In the genomic region with DNA sequence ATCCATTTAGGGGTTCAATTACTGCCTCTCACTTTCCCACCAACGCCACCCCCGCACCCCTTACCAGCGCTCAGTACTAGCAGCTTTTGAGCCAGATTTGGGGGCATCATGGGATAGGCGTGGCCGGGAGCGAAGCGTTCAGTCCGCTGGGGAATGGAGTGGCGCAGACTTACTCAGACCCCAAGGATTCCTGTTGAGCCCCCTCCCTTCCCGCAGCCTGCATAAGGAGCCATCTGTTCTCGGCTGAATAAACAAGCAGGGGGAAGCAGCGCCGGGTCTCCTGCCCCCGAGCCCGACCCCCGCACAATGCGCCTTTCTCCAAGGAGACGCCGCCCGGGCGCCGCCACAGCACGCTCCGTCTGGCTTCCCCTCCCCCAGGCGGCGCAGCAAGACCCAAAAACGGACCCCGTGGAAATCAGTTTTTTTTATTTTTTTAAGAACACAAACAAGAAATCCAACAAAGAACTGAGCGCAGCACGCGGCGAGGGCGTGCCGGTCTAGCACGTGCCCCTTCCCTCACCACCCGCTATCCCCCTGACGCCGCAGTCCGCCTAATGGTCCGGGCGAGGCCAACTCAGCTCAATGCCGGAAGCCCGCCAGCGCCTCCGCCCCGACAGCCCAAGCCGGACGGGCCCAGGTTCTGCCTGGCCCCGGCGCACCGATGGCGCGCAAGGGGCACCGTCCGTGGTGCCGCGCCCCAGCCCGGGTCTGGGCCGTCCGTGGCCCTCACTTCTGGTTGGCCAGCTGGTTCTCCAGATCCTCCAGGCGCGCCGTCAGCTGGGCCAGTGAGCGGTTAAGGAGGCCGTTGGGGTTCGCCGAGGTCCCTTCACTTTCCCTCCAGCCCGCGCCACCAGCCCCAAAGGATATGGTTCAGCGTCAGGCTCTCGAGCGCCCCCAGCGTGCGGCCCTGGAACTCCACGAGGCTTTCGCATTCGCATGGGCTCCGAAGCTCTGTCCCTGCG, we compare ENCODE assay signal across 1 cellular context.
A peak's percentile ranks its signal among the peaks of the same experiment; 100 is the strongest.
TF ChIP-seq lines count a peak whose summit lies in the region.

No MANE protein-coding gene starts in this region.

TF ChIP-seq in K562, 482 proteins besides CTCF, POLR2A, EP300 and RAD21 (continued from another document and continues in another):
- TF ChIP-seq, protein P1, sequence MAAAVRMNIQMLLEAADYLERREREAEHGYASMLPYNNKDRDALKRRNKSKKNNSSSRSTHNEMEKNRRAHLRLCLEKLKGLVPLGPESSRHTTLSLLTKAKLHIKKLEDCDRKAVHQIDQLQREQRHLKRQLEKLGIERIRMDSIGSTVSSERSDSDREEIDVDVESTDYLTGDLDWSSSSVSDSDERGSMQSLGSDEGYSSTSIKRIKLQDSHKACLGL (CRISPR knock-in tag; IDR thresholded peaks at IDR 0.05; ENCODE audit: borderline replicate concordance, poor library complexity, severe bottlenecking) = no peak
- TF ChIP-seq HNRNPLL (IDR thresholded peaks at IDR 0.05; ENCODE audit: low read depth, low read length, poor library complexity, severe bottlenecking) (no peak), SRF (CRISPR knock-in tag; IDR thresholded peaks at IDR 0.05) (no peak), NCOA4 (IDR thresholded peaks at IDR 0.05; ENCODE audit: partially characterized antibody) (no peak), ZNF644 (tag; IDR thresholded peaks at IDR 0.05; ENCODE audit: low read depth) (no peak), BDP1 (IDR thresholded peaks at IDR 0.05; ENCODE audit: insufficient read depth, insufficient read length) (no peak), ZNF263 (CRISPR knock-in tag; IDR thresholded peaks at IDR 0.05; ENCODE audit: borderline replicate concordance) (no peak), PTRF (tag; IDR thresholded peaks at IDR 0.05) (no peak), NUFIP1 (IDR thresholded peaks at IDR 0.05; ENCODE audit: partially characterized antibody) (no peak), KDM2B (CRISPR knock-in tag; IDR thresholded peaks at IDR 0.05) (no peak), BRD9 (IDR thresholded peaks at IDR 0.05; ENCODE audit: low read depth, partially characterized antibody) (no peak), XRCC5 (IDR thresholded peaks at IDR 0.05; ENCODE audit: low read depth, low read length) (0 out of 2 replicates have a peak, but pooled peaks have one; percentile 42), HMGN3 (IDR thresholded peaks at IDR 0.05; ENCODE audit: borderline replicate concordance, extremely low read depth, insufficient read length, low read depth, low read length) (peak; percentile 43), DIDO1 (tag; IDR thresholded peaks at IDR 0.05; ENCODE audit: low read depth) (no peak), YY1 (IDR thresholded peaks at IDR 0.05; ENCODE audit: borderline replicate concordance in 1 of 3, control insufficient read depth in 1 of 3, extremely low read depth in 1 of 3, insufficient read depth in 3 of 3, insufficient read length in 1 of 3, insufficient replicate concordance in 2 of 3, low read depth in 1 of 3, low read length in 2 of 3) (peak in 1 of 3 experiments; percentile 27), ZNF224 (CRISPR knock-in tag; IDR thresholded peaks at IDR 0.05) (no peak), STAT5A (IDR thresholded peaks at IDR 0.05; ENCODE audit: borderline replicate concordance, low read length) (no peak), ARHGAP35 (IDR thresholded peaks at IDR 0.05; ENCODE audit: partially characterized antibody) (no peak), ZFPM2 (CRISPR knock-in tag; IDR thresholded peaks at IDR 0.05) (no peak), KLF13 (tag; IDR thresholded peaks at IDR 0.05; ENCODE audit: borderline replicate concordance, low read depth) (no peak), U2AF2 (optimal IDR thresholded peaks at IDR 0.05; ENCODE audit: low read depth, low read length) (no peak), ARID1B (IDR thresholded peaks at IDR 0.05) (no peak), ILK (tag; IDR thresholded peaks at IDR 0.05; ENCODE audit: borderline replicate concordance, low read depth) (no peak), GATAD2B (IDR thresholded peaks at IDR 0.05; ENCODE audit: borderline replicate concordance) (no peak), TRIM28 (IDR thresholded peaks at IDR 0.05) (no peak), EP400 (IDR thresholded peaks at IDR 0.05) (peak; percentile 22; the same call in 1 of the 2 replicates), IRF2 (CRISPR knock-in tag; IDR thresholded peaks at IDR 0.05) (no peak), ADNP (tag; IDR thresholded peaks at IDR 0.05) (no peak), BRF1 (IDR thresholded peaks at IDR 0.05; ENCODE audit: borderline replicate concordance, extremely low read depth, insufficient read length) (no peak), ZNF445 (CRISPR knock-in tag; IDR thresholded peaks at IDR 0.05; ENCODE audit: low read depth) (no peak), RFX7 (CRISPR knock-in tag; IDR thresholded peaks at IDR 0.05) (no peak), ZNF76 (CRISPR knock-in tag; IDR thresholded peaks at IDR 0.05; ENCODE audit: borderline replicate concordance) (no peak)
- TF ChIP-seq, protein P2, sequence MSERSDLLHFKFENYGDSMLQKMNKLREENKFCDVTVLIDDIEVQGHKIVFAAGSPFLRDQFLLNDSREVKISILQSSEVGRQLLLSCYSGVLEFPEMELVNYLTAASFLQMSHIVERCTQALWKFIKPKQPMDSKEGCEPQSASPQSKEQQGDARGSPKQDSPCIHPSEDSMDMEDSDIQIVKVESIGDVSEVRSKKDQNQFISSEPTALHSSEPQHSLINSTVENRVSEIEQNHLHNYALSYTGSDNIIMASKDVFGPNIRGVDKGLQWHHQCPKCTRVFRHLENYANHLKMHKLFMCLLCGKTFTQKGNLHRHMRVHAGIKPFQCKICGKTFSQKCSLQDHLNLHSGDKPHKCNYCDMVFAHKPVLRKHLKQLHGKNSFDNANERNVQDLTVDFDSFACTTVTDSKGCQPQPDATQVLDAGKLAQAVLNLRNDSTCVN (CRISPR knock-in tag; IDR thresholded peaks at IDR 0.05) = no peak
- TF ChIP-seq, protein P3, sequence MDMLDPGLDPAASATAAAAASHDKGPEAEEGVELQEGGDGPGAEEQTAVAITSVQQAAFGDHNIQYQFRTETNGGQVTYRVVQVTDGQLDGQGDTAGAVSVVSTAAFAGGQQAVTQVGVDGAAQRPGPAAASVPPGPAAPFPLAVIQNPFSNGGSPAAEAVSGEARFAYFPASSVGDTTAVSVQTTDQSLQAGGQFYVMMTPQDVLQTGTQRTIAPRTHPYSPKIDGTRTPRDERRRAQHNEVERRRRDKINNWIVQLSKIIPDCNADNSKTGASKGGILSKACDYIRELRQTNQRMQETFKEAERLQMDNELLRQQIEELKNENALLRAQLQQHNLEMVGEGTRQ (CRISPR knock-in tag; IDR thresholded peaks at IDR 0.05) = no peak
- TF ChIP-seq, protein P4, sequence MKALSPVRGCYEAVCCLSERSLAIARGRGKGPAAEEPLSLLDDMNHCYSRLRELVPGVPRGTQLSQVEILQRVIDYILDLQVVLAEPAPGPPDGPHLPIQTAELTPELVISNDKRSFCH (CRISPR knock-in tag; IDR thresholded peaks at IDR 0.05) = no peak
- TF ChIP-seq, protein P4 (tag; IDR thresholded peaks at IDR 0.05) = peak; percentile 34; the same call in 1 of the 2 replicates
- TF ChIP-seq, protein P5, sequence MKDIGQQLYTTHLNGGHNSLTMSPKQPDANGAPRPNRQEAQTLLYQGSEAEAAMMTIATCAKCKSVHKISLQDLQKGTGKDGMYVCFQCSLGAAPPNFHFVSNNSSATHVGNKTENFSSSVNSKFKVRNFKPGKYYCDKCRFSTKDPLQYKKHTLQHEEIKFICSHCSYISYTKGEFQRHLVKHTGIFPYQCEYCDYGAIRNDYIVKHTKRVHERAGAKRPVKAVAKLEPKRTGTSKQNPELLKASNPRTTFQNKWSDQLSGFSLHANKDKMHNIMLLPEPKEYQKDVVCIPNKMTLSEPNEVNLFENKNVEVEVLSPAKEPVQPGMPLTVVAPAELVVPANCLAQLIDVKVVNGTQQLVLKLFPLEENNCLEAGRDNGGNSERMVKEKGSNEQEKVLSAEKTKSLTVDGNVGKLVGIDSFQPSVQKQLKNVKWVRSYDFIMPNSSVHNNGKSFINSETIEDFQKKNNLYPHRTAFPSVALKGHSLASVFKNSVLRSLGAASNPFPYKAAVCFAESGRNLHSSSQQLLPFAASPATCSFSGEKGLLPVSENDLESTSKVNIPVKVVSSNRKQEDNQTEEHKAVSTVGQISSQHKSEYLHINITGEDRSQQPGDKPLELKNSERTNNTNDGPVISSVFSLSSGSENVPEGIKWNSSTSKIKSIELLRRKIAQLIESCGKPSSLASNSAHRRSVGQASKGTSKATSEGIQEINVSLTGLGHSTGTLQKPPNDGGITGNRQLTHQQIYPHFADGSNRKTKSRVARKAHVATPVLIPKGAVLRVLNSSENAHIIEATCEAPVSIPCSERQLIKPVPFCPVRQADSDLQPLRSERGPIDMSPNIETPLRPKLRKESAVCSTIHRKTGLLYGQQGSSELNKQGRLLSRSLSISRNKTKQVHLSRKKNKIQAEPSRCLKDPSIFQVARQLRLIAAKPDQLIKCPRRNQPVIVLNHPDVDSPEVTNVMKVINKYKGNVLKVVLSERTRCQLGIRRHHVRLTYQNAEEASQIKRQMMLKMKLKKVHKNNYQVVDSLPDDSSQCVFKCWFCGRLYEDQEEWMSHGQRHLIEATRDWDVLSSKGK (CRISPR knock-in tag; IDR thresholded peaks at IDR 0.05) = no peak
- TF ChIP-seq, protein P6, sequence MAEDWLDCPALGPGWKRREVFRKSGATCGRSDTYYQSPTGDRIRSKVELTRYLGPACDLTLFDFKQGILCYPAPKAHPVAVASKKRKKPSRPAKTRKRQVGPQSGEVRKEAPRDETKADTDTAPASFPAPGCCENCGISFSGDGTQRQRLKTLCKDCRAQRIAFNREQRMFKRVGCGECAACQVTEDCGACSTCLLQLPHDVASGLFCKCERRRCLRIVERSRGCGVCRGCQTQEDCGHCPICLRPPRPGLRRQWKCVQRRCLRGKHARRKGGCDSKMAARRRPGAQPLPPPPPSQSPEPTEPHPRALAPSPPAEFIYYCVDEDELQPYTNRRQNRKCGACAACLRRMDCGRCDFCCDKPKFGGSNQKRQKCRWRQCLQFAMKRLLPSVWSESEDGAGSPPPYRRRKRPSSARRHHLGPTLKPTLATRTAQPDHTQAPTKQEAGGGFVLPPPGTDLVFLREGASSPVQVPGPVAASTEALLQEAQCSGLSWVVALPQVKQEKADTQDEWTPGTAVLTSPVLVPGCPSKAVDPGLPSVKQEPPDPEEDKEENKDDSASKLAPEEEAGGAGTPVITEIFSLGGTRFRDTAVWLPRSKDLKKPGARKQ (CRISPR knock-in tag; IDR thresholded peaks at IDR 0.05) = no peak
- TF ChIP-seq, protein P7, sequence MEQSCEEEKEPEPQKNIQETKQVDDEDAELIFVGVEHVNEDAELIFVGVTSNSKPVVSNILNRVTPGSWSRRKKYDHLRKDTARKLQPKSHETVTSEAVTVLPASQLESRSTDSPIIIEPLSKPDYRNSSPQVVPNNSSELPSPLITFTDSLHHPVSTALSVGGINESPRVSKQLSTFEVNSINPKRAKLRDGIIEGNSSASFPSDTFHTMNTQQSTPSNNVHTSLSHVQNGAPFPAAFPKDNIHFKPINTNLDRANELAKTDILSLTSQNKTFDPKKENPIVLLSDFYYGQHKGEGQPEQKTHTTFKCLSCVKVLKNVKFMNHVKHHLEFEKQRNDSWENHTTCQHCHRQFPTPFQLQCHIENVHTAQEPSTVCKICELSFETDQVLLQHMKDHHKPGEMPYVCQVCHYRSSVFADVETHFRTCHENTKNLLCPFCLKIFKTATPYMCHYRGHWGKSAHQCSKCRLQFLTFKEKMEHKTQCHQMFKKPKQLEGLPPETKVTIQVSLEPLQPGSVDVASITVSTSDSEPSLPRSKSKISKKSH (CRISPR knock-in tag; IDR thresholded peaks at IDR 0.05) = no peak
- TF ChIP-seq, protein P8, sequence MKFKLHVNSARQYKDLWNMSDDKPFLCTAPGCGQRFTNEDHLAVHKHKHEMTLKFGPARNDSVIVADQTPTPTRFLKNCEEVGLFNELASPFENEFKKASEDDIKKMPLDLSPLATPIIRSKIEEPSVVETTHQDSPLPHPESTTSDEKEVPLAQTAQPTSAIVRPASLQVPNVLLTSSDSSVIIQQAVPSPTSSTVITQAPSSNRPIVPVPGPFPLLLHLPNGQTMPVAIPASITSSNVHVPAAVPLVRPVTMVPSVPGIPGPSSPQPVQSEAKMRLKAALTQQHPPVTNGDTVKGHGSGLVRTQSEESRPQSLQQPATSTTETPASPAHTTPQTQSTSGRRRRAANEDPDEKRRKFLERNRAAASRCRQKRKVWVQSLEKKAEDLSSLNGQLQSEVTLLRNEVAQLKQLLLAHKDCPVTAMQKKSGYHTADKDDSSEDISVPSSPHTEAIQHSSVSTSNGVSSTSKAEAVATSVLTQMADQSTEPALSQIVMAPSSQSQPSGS (CRISPR knock-in tag; IDR thresholded peaks at IDR 0.05) = no peak
- TF ChIP-seq, protein P9, sequence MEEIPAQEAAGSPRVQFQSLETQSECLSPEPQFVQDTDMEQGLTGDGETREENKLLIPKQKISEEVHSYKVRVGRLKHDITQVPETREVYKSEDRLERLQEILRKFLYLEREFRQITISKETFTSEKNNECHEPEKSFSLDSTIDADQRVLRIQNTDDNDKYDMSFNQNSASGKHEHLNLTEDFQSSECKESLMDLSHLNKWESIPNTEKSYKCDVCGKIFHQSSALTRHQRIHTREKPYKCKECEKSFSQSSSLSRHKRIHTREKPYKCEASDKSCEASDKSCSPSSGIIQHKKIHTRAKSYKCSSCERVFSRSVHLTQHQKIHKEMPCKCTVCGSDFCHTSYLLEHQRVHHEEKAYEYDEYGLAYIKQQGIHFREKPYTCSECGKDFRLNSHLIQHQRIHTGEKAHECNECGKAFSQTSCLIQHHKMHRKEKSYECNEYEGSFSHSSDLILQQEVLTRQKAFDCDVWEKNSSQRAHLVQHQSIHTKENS (CRISPR knock-in tag; IDR thresholded peaks at IDR 0.05) = no peak
- TF ChIP-seq, protein P10, sequence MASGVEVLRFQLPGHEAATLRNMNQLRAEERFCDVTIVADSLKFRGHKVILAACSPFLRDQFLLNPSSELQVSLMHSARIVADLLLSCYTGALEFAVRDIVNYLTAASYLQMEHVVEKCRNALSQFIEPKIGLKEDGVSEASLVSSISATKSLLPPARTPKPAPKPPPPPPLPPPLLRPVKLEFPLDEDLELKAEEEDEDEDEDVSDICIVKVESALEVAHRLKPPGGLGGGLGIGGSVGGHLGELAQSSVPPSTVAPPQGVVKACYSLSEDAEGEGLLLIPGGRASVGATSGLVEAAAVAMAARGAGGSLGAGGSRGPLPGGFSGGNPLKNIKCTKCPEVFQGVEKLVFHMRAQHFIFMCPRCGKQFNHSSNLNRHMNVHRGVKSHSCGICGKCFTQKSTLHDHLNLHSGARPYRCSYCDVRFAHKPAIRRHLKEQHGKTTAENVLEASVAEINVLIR (CRISPR knock-in tag; IDR thresholded peaks at IDR 0.05) = no peak
